Comparison of ENCODE assay signal across 25 cellular contexts in genomic region chr5:176894298-176894697, GRCh38. TPM values are rescaled to one million over a fixed set of nuclear protein-coding genes. Genes with fewer than 3 reads are reported as not detected.
"Had no signal": no experiment of that assay in that cellular context is flagged by ENCODE, and none has a peak within 500 bp of the region (broad histone marks: within the 10 kb centered on the region; RNA-seq: fewer than 3 reads in every experiment).

No MANE protein-coding gene starts in this region.

- H3K4me3 Mint-ChIP-seq: activated T-helper 1 cell treated with anti-CD3 and anti-CD28 coated beads, Interleukin-12 subunit alpha, Interleukin-12 subunit beta, Interleukin-2, Interleukin-4 antibody, amounts not matched to agents 30 ng/mL and 10 ng/mL and 1 ng/mL, durations not matched to agents 14 hours and 24 hours and 36 hours; nephron progenitor cell; type B pancreatic cell had no signal

- H3K9me3 Mint-ChIP-seq: activated T-helper 1 cell treated with anti-CD3 and anti-CD28 coated beads, Interleukin-12 subunit alpha, Interleukin-12 subunit beta, Interleukin-2, Interleukin-4 antibody, amounts not matched to agents 30 ng/mL and 10 ng/mL and 1 ng/mL, durations not matched to agents 14 hours and 24 hours and 36 hours; nephron progenitor cell; type B pancreatic cell had no signal

- H3K36me3 Mint-ChIP-seq: type B pancreatic cell had no signal

- H3K36me3 ChIP-seq: esophagus squamous epithelium, left ventricle myocardium inferior, right atrium auricular region, uterus had no signal

- H3K4me3 ChIP-seq: esophagus squamous epithelium, left ventricle myocardium inferior, lung, mucosa of descending colon, right atrium auricular region, uterus had no signal

- H3K27ac Mint-ChIP-seq: activated T-helper 1 cell treated with anti-CD3 and anti-CD28 coated beads, Interleukin-12 subunit alpha, Interleukin-12 subunit beta, Interleukin-2, Interleukin-4 antibody, amounts not matched to agents 30 ng/mL and 10 ng/mL and 1 ng/mL, durations not matched to agents 14 hours and 24 hours and 36 hours; nephron progenitor cell; type B pancreatic cell had no signal

- H3K27me3 ChIP-seq: right atrium auricular region, uterus had no signal

- DNase-seq: activated CD4-positive, alpha-beta T cell treated with anti-CD3 and anti-CD28 coated beads for 4 hours; activated CD4-positive, alpha-beta T cell treated with anti-CD3 and anti-CD28 coated beads, Interleukin-2, amount 50 U/mL, for 4 hours; activated CD4-positive, CD25-positive, alpha-beta regulatory T cell; activated gamma-delta T cell treated with Interleukin-2 at 50 U/mL for 16 hours; activated naive CD4-positive, alpha-beta T cell treated with anti-CD3 and anti-CD28 coated beads, Interleukin-2, amount 50 U/mL, for 16 hours; amygdala; caudate nucleus; cortex of kidney; esophagus squamous epithelium; foreskin melanocyte; left ventricle myocardium inferior; mesendoderm; mucosa of descending colon; nephron progenitor cell; stimulated activated CD4-positive, alpha-beta T cell treated with anti-CD3 and anti-CD28 coated beads, Interleukin-15, amount 100 ng/mL, for 24 hours; stimulated activated CD4-positive, alpha-beta T cell treated with anti-CD3 and anti-CD28 coated beads, Interleukin-2, amount 100 ng/mL, for 24 hours; stimulated activated naive CD8-positive, alpha-beta T cell treated with anti-CD3 and anti-CD28 coated beads, Interleukin-15, Interleukin-2, amounts not matched to agents 100 U/mL and 50 U/mL, for 24 hours; uterus had no signal

- ATAC-seq: mucosa of descending colon; stimulated activated naive CD8-positive, alpha-beta T cell treated with anti-CD3 and anti-CD28 coated beads, Interleukin-15, Interleukin-2, amounts not matched to agents 100 U/mL and 50 U/mL, for 24 hours had no signal

RNA-seq across cellular contexts. Expression of gene HK3, which starts 4.8 kb away (rescaled TPM):
- total RNA-seq: chondrocyte, endothelial cell of umbilical vein, glomerular endothelial cell had no signal
- polyA plus RNA-seq: endothelial cell of umbilical vein had no signal
